Comparison of ENCODE assay signal across 1 cellular context in the genomic region with DNA sequence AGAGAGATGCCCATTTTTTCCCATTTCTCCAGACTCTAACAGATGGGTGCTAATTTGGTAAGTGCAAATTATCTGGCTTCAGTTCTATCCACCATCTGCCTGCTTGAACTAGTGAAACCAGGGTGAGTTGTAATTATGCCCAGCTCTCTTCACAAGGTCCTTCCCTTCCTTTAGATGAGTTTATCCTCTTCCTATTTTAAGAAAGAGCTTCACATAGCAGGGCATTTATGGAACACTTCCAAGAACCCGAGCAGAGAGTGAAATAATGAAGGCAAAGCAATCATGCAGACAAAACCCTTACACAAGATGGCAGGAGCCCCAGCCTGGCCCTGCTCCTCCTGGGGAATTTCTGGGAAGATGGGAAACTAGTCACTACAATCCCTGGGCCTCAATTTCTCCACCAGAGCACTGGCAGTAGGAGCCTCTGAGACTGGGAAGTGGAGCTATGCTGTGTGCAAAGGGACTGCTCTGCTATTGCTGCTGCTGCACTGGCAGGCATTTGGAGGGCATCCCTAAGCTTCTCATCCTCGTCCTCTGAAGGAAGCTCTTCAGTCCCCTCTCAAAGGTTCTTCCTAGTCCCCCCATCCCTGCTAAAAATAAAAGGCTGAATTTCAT.
TF ChIP-seq lines count a peak whose summit lies in the region.

No MANE protein-coding gene starts in this region.

TF ChIP-seq in GM23338, 12 proteins besides CTCF, POLR2A, EP300 and RAD21 (continued from another document):
- TF ChIP-seq, protein P1, sequence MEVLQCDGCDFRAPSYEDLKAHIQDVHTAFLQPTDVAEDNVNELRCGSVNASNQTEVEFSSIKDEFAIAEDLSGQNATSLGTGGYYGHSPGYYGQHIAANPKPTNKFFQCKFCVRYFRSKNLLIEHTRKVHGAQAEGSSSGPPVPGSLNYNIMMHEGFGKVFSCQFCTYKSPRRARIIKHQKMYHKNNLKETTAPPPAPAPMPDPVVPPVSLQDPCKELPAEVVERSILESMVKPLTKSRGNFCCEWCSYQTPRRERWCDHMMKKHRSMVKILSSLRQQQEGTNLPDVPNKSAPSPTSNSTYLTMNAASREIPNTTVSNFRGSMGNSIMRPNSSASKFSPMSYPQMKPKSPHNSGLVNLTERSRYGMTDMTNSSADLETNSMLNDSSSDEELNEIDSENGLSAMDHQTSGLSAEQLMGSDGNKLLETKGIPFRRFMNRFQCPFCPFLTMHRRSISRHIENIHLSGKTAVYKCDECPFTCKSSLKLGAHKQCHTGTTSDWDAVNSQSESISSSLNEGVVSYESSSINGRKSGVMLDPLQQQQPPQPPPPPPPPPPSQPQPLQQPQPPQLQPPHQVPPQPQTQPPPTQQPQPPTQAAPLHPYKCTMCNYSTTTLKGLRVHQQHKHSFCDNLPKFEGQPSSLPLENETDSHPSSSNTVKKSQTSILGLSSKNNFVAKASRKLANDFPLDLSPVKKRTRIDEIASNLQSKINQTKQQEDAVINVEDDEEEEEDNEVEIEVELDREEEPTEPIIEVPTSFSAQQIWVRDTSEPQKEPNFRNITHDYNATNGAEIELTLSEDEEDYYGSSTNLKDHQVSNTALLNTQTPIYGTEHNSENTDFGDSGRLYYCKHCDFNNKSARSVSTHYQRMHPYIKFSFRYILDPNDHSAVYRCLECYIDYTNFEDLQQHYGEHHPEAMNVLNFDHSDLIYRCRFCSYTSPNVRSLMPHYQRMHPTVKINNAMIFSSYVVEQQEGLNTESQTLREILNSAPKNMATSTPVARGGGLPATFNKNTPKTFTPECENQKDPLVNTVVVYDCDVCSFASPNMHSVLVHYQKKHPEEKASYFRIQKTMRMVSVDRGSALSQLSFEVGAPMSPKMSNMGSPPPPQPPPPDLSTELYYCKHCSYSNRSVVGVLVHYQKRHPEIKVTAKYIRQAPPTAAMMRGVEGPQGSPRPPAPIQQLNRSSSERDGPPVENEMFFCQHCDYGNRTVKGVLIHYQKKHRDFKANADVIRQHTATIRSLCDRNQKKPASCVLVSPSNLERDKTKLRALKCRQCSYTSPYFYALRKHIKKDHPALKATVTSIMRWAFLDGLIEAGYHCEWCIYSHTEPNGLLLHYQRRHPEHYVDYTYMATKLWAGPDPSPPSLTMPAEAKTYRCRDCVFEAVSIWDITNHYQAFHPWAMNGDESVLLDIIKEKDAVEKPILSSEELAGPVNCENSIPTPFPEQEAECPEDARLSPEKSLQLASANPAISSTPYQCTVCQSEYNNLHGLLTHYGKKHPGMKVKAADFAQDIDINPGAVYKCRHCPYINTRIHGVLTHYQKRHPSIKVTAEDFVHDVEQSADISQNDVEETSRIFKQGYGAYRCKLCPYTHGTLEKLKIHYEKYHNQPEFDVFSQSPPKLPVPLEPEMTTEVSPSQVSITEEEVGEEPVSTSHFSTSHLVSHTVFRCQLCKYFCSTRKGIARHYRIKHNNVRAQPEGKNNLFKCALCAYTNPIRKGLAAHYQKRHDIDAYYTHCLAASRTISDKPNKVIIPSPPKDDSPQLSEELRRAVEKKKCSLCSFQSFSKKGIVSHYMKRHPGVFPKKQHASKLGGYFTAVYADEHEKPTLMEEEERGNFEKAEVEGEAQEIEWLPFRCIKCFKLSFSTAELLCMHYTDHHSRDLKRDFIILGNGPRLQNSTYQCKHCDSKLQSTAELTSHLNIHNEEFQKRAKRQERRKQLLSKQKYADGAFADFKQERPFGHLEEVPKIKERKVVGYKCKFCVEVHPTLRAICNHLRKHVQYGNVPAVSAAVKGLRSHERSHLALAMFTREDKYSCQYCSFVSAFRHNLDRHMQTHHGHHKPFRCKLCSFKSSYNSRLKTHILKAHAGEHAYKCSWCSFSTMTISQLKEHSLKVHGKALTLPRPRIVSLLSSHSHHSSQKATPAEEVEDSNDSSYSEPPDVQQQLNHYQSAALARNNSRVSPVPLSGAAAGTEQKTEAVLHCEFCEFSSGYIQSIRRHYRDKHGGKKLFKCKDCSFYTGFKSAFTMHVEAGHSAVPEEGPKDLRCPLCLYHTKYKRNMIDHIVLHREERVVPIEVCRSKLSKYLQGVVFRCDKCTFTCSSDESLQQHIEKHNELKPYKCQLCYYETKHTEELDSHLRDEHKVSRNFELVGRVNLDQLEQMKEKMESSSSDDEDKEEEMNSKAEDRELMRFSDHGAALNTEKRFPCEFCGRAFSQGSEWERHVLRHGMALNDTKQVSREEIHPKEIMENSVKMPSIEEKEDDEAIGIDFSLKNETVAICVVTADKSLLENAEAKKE (CRISPR knock-in tag; IDR thresholded peaks at IDR 0.05): no peak
- TF ChIP-seq POLR2AphosphoS5 (IDR thresholded peaks at IDR 0.05; ENCODE audit: low read depth) (no peak), NANOG (IDR thresholded peaks at IDR 0.05; ENCODE audit: borderline replicate concordance) (no peak), CREB1 (CRISPR knock-in tag; IDR thresholded peaks at IDR 0.05; ENCODE audit: low read depth) (no peak)
- TF ChIP-seq, protein P2, sequence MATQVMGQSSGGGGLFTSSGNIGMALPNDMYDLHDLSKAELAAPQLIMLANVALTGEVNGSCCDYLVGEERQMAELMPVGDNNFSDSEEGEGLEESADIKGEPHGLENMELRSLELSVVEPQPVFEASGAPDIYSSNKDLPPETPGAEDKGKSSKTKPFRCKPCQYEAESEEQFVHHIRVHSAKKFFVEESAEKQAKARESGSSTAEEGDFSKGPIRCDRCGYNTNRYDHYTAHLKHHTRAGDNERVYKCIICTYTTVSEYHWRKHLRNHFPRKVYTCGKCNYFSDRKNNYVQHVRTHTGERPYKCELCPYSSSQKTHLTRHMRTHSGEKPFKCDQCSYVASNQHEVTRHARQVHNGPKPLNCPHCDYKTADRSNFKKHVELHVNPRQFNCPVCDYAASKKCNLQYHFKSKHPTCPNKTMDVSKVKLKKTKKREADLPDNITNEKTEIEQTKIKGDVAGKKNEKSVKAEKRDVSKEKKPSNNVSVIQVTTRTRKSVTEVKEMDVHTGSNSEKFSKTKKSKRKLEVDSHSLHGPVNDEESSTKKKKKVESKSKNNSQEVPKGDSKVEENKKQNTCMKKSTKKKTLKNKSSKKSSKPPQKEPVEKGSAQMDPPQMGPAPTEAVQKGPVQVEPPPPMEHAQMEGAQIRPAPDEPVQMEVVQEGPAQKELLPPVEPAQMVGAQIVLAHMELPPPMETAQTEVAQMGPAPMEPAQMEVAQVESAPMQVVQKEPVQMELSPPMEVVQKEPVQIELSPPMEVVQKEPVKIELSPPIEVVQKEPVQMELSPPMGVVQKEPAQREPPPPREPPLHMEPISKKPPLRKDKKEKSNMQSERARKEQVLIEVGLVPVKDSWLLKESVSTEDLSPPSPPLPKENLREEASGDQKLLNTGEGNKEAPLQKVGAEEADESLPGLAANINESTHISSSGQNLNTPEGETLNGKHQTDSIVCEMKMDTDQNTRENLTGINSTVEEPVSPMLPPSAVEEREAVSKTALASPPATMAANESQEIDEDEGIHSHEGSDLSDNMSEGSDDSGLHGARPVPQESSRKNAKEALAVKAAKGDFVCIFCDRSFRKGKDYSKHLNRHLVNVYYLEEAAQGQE (IDR thresholded peaks at IDR 0.05; ENCODE audit: unreplicated experiment): no peak
TF ChIP-seq in GM23338: peak in this region for 0.
